Comparison of ENCODE assay signal across 22 cellular contexts in the genomic region with DNA sequence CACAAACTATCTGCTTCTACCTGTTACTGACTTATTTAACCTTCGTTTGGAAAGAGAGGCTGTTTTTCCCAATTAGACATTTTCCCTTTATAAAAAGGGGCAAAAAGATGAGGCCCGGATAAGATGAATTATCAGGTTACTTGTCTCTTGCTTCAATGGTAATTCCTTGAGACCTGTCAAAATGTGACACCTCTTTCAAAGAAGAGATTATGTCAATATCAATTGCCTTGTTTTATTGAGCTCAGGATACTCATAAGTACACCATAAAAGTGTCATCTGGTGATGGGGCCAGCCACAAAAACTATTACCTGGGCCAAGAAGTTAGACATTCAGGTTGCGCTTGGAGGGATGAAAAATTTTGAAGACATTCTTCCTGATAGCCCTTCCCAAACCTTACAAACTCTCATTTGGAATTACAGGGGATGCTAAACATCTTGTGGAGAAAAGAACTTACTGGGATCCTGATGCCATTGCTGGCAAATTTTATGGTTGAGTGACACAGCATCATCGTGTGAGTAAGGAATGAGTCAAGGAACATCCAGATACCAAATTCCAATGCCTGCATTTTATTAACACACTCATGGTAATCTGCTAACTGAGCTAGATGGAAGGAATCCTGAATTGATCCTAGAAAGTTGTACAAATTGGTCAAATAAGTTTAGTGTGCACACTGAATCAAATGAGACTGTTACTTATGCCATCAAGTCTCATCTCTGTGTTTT.
DNase-seq lines count a peak whose midpoint lies in the region; ATAC-seq, FAIRE-seq and TF ChIP-seq lines count a peak whose summit lies in the region.
"Had no signal": no experiment of that assay in that cellular context is flagged by ENCODE, and none has a peak within 500 bp of the region (broad histone marks: within the 10 kb centered on the region; RNA-seq: fewer than 3 reads in every experiment).

No MANE protein-coding gene starts in this region.

- DNase-seq in AG10803 (ENCODE audit: low read depth) (peak; percentile 63), HT1080 (ENCODE audit: low read depth) (peak; percentile 79), astrocyte (ENCODE audit: low read depth) (peak; percentile 54), kidney epithelial cell (ENCODE audit: low read depth) (peak; percentile 54), ovary (no peak), right cardiac atrium (no peak), endodermal cell (no peak)
- DNase-seq: activated naive CD8-positive, alpha-beta T cell treated with anti-CD3 and anti-CD28 coated beads, Interleukin-2, amount 50 U/mL, for 24 hours; AML-193; GF-D8; heart left ventricle; NCI-H1048; NCI-H2081 treated with DMSO at 0.1 percent for 48 hours; NCI-H748 treated with DMSO at 0.1 percent for 48 hours; occipital lobe; stimulated activated CD4-positive, alpha-beta T cell treated with anti-CD3 and anti-CD28 coated beads, Interleukin-4, amount 100 ng/mL, for 1 hour had no signal

- no peak for ATAC-seq in GM18867 (IDR thresholded peaks at IDR 0.05; ENCODE audit: unreplicated experiment)
- ATAC-seq in right cardiac atrium = no peak
- ATAC-seq: activated naive CD8-positive, alpha-beta T cell treated with anti-CD3 and anti-CD28 coated beads, Interleukin-2, amount 50 U/mL, for 24 hours; activated T-helper 17 cell treated with anti-CD3 and anti-CD28 coated beads, Interleukin-2, amount 50 U/mL, for 72 hours; heart left ventricle; Right ventricle myocardium inferior had no signal

- H3K4me3 Mint-ChIP-seq in astrocyte (ENCODE audit: unreplicated experiment) (no peak overlapping the region), endodermal cell (no peak overlapping the region)
- H3K4me3 Mint-ChIP-seq: activated naive CD8-positive, alpha-beta T cell treated with anti-CD3 and anti-CD28 coated beads, Interleukin-2, amount 50 U/mL, for 24 hours; activated T-helper 17 cell treated with anti-CD3 and anti-CD28 coated beads, Interleukin-2, amount 50 U/mL, for 72 hours had no signal

- FAIRE-seq in astrocyte (lab: Jason Lieb, UNC) = peak; percentile 66
- FAIRE-seq: D721Med had no signal

- H3K36me3 ChIP-seq in astrocyte (ENCODE audit: insufficient read depth, low read length) (no peaks in the 10 kb centered on the region), kidney epithelial cell (ENCODE audit: control insufficient read depth, insufficient read depth, low read length) (no peaks in the 10 kb centered on the region), ovary (no peaks in the 10 kb centered on the region), endodermal cell (ENCODE audit: control insufficient read depth, insufficient read depth, low read length) (no peaks in the 10 kb centered on the region)
- H3K36me3 ChIP-seq: HAP-1, heart left ventricle, suprapubic skin had no signal

- TF ChIP-seq CTCF in AG10803 (conservative IDR thresholded peaks at IDR 0.05; ENCODE audit: low read length) (no peak), astrocyte (IDR thresholded peaks at IDR 0.05; ENCODE audit: insufficient read depth, low read depth, low read length) (no peak), kidney epithelial cell (IDR thresholded peaks at IDR 0.05; ENCODE audit: insufficient read depth, low read length, poor library complexity, severe bottlenecking) (no peak), ovary (IDR thresholded peaks at IDR 0.05) (no peak), endodermal cell (conservative IDR thresholded peaks at IDR 0.05) (no peak)

- 74 to 77% (median 75%) methylated on average over 4 of the region's 4 CpGs for WGBS in ovary, 3 donors
- WGBS in right cardiac atrium = 77% methylated on average over 4 of the region's 4 CpGs
- 91 to 94% methylated on average over 2 to 4 of the region's 4 CpGs for WGBS in endodermal cell (ENCODE audit: insufficient coverage in 1 of 2, insufficient read length in 1 of 2), 2 experiments

- H4K20me1 ChIP-seq in astrocyte (ENCODE audit: insufficient read depth, low read length) = no peaks in the 10 kb centered on the region

- no peaks in the 10 kb centered on the region for H3K9me3 Mint-ChIP-seq in astrocyte (ENCODE audit: unreplicated experiment)
- no peaks in the 10 kb centered on the region for H3K9me3 Mint-ChIP-seq in endodermal cell

- H3K27me3 ChIP-seq in astrocyte (ENCODE audit: insufficient read depth, low read length) (no peaks in the 10 kb centered on the region), kidney epithelial cell (ENCODE audit: control insufficient read depth, insufficient read depth, low read length) (no peaks in the 10 kb centered on the region), ovary (no peaks in the 10 kb centered on the region), right cardiac atrium (ENCODE audit: control insufficient read depth, insufficient read depth) (no peaks in the 10 kb centered on the region), endodermal cell (ENCODE audit: control insufficient read depth, insufficient read depth, low read length, poor library complexity, severe bottlenecking) (no peaks in the 10 kb centered on the region)
- H3K27me3 ChIP-seq: heart left ventricle, suprapubic skin had no signal

- H3K4me1 ChIP-seq in astrocyte (ENCODE audit: insufficient read depth, low read length) = peaks cover 3% of the 10 kb centered on the region
- H3K4me1 ChIP-seq in ovary (ENCODE audit: insufficient read depth) = no peaks in the 10 kb centered on the region
- H3K4me1 ChIP-seq in right cardiac atrium (ENCODE audit: control insufficient read depth, insufficient read depth, low read length) = no peaks in the 10 kb centered on the region
- no peaks in the 10 kb centered on the region for H3K4me1 ChIP-seq in endodermal cell (ENCODE audit: control insufficient read depth, insufficient read depth, low read length)
- H3K4me1 ChIP-seq: HAP-1, heart left ventricle, suprapubic skin had no signal

- no peak overlapping the region for H2AFZ ChIP-seq in astrocyte (ENCODE audit: low read depth, low read length)

- H3K27ac ChIP-seq in astrocyte (ENCODE audit: low read depth, low read length) (peak overlapping the region; percentile 18), ovary (no peak overlapping the region), right cardiac atrium (ENCODE audit: low read length) (no peak overlapping the region), endodermal cell (ENCODE audit: low read depth, low read length) (no peak overlapping the region)
- H3K27ac ChIP-seq: heart left ventricle, suprapubic skin had no signal

- H3K4me2 ChIP-seq in astrocyte (ENCODE audit: low read length) = peak overlapping the region; percentile 8

- no peak for TF ChIP-seq EP300 in ovary (IDR thresholded peaks at IDR 0.05)

- intact Hi-C loops in ovary (cut with DNase I) = no loop called here
- intact Hi-C loops in right cardiac atrium (cut with DNase I) = no loop called here

- H3K9me3 ChIP-seq in astrocyte (ENCODE audit: insufficient read depth, low read depth, low read length) = no peaks in the 10 kb centered on the region
- H3K9me3 ChIP-seq in ovary = no peaks in the 10 kb centered on the region
- H3K9me3 ChIP-seq in right cardiac atrium (ENCODE audit: control insufficient read depth, low read length) = no peaks in the 10 kb centered on the region
- no peaks in the 10 kb centered on the region for H3K9me3 ChIP-seq in endodermal cell (ENCODE audit: control insufficient read depth, low read length)
- H3K9me3 ChIP-seq: HAP-1, heart left ventricle, suprapubic skin had no signal

- H3K36me3 Mint-ChIP-seq in astrocyte (ENCODE audit: low read depth, unreplicated experiment) (no peaks in the 10 kb centered on the region), endodermal cell (ENCODE audit: low read depth) (no peaks in the 10 kb centered on the region)

- H3K9ac ChIP-seq in astrocyte (ENCODE audit: low read length) (no peak overlapping the region), endodermal cell (ENCODE audit: extremely low read depth, low read length, poor library complexity, severe bottlenecking) (no peak overlapping the region)

- H3K4me3 ChIP-seq in AG10803 (ENCODE audit: low read length) = no peak overlapping the region
- no peak overlapping the region for H3K4me3 ChIP-seq in astrocyte (ENCODE audit: insufficient read depth, low read depth, low read length)
- H3K4me3 ChIP-seq in kidney epithelial cell (ENCODE audit: low read depth, low read length) = no peak overlapping the region
- no peak overlapping the region for H3K4me3 ChIP-seq in ovary
- no peak overlapping the region for H3K4me3 ChIP-seq in right cardiac atrium (ENCODE audit: low read length)
- H3K4me3 ChIP-seq in endodermal cell (ENCODE audit: low read length) = no peak overlapping the region
- H3K4me3 ChIP-seq: HAP-1, heart left ventricle, suprapubic skin had no signal

- H3K27me3 Mint-ChIP-seq in astrocyte (ENCODE audit: low read depth, unreplicated experiment) = no peaks in the 10 kb centered on the region
- H3K27me3 Mint-ChIP-seq in endodermal cell (ENCODE audit: insufficient read depth) = no peaks in the 10 kb centered on the region
- H3K27me3 Mint-ChIP-seq: activated naive CD8-positive, alpha-beta T cell treated with anti-CD3 and anti-CD28 coated beads, Interleukin-2, amount 50 U/mL, for 24 hours; activated T-helper 17 cell treated with anti-CD3 and anti-CD28 coated beads, Interleukin-2, amount 50 U/mL, for 72 hours had no signal

- H3K4me1 Mint-ChIP-seq in astrocyte (ENCODE audit: low read depth, unreplicated experiment) = no peaks in the 10 kb centered on the region
- no peaks in the 10 kb centered on the region for H3K4me1 Mint-ChIP-seq in endodermal cell
- H3K4me1 Mint-ChIP-seq: activated naive CD8-positive, alpha-beta T cell treated with anti-CD3 and anti-CD28 coated beads, Interleukin-2, amount 50 U/mL, for 24 hours; activated T-helper 17 cell treated with anti-CD3 and anti-CD28 coated beads, Interleukin-2, amount 50 U/mL, for 72 hours had no signal

- TF ChIP-seq POLR2A in ovary (IDR thresholded peaks at IDR 0.05) = no peak

- H3K27ac Mint-ChIP-seq in astrocyte (ENCODE audit: unreplicated experiment) (no peak overlapping the region), endodermal cell (no peak overlapping the region)
- H3K27ac Mint-ChIP-seq: activated naive CD8-positive, alpha-beta T cell treated with anti-CD3 and anti-CD28 coated beads, Interleukin-2, amount 50 U/mL, for 24 hours; activated T-helper 17 cell treated with anti-CD3 and anti-CD28 coated beads, Interleukin-2, amount 50 U/mL, for 72 hours had no signal

- no peaks in the 10 kb centered on the region for H3K79me2 ChIP-seq in astrocyte (ENCODE audit: insufficient read depth, low read length)

Comparison
In these comparisons a context has a peak if more than half of its experiments do, and no peak if none do; other contexts are left out.
1. DNase-seq: peak in AG10803 (single experiment), HT1080 (single experiment), astrocyte (single experiment) and kidney epithelial cell (single experiment); none in ovary (0 of 5), right cardiac atrium (0 of 3) and endodermal cell (single experiment).